Comparison of ENCODE assay signal across 1 cellular context in the genomic region with DNA sequence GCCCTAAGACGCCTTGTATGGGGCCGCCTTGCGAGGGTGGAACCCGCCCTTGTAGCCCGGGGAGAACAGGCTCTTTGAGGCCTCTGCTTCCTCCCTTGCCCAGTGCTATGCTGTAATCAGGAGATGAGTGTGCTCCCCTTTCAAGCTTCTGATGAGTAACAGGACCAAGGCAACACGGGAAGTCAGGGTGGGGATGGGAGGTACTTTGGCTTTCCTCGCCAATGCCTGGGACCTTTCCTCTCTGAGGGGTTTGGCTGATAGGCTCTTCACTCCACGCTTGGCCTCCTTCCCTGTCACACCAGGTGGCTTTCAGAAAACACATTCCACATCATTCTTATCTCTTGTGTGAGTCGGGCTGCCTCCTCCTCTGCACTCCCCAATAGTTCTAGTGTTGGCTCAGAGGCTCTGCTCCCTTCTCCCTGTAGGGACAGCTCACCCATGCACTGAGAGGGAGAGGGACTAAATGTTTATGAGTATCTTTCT.
TF ChIP-seq lines count a peak whose summit lies in the region.

No MANE protein-coding gene starts in this region.

TF ChIP-seq in K562, 482 proteins besides CTCF, POLR2A, EP300 and RAD21 (continued from another document and continues in another):
- no peak for TF ChIP-seq CHD2 (IDR thresholded peaks at IDR 0.05; ENCODE audit: low read depth, low read length)
- peak; percentile 59 for TF ChIP-seq CCNT2 (IDR thresholded peaks at IDR 0.05; ENCODE audit: borderline replicate concordance, extremely low read depth, insufficient read length, low read depth, low read length)
- TF ChIP-seq MTA1 (IDR thresholded peaks at IDR 0.05; ENCODE audit: borderline replicate concordance) = no peak
- TF ChIP-seq MYBL2 (IDR thresholded peaks at IDR 0.05; ENCODE audit: low read depth) = no peak; the same call in 1 of the 2 replicates
- no peak for TF ChIP-seq MYBL2 (CRISPR knock-in tag; IDR thresholded peaks at IDR 0.05; ENCODE audit: borderline replicate concordance)
- peak; percentile 87 for TF ChIP-seq ZNF263 (CRISPR knock-in tag; IDR thresholded peaks at IDR 0.05; ENCODE audit: borderline replicate concordance)
- no peak for TF ChIP-seq ZNF444 (CRISPR knock-in tag; IDR thresholded peaks at IDR 0.05)
- TF ChIP-seq MBD2 (IDR thresholded peaks at IDR 0.05; ENCODE audit: borderline replicate concordance, low read depth) = peak; percentile 35; the same call in 1 of the 2 replicates
- no peak; the same call in 1 of the 2 replicates for TF ChIP-seq XRCC5 (IDR thresholded peaks at IDR 0.05; ENCODE audit: low read depth, low read length)
- no peak for TF ChIP-seq DMBX1 (CRISPR knock-in tag; IDR thresholded peaks at IDR 0.05; ENCODE audit: borderline replicate concordance)
- peak; percentile 70 for TF ChIP-seq SOX6 (IDR thresholded peaks at IDR 0.05)
- TF ChIP-seq CREB1 (IDR thresholded peaks at IDR 0.05) = no peak
- TF ChIP-seq CREB1 (CRISPR knock-in tag; IDR thresholded peaks at IDR 0.05) = peak; percentile 35; the same call in 1 of the 2 replicates
- no peak for TF ChIP-seq ASH1L (IDR thresholded peaks at IDR 0.05; ENCODE audit: borderline replicate concordance, low read depth, partially characterized antibody)
- peak; percentile 76 for TF ChIP-seq CBFA2T3 (IDR thresholded peaks at IDR 0.05)
- no peak for TF ChIP-seq PHB2 (IDR thresholded peaks at IDR 0.05; ENCODE audit: low read depth)
- TF ChIP-seq, protein P1, sequence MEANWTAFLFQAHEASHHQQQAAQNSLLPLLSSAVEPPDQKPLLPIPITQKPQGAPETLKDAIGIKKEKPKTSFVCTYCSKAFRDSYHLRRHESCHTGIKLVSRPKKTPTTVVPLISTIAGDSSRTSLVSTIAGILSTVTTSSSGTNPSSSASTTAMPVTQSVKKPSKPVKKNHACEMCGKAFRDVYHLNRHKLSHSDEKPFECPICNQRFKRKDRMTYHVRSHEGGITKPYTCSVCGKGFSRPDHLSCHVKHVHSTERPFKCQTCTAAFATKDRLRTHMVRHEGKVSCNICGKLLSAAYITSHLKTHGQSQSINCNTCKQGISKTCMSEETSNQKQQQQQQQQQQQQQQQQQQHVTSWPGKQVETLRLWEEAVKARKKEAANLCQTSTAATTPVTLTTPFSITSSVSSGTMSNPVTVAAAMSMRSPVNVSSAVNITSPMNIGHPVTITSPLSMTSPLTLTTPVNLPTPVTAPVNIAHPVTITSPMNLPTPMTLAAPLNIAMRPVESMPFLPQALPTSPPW (CRISPR knock-in tag; IDR thresholded peaks at IDR 0.05) = no peak
- TF ChIP-seq ATF7 (IDR thresholded peaks at IDR 0.05) = peak; percentile 57
- peak; percentile 43; the same call in 1 of the 2 replicates for TF ChIP-seq CXXC5 (CRISPR knock-in tag; IDR thresholded peaks at IDR 0.05)
- TF ChIP-seq, protein P2, sequence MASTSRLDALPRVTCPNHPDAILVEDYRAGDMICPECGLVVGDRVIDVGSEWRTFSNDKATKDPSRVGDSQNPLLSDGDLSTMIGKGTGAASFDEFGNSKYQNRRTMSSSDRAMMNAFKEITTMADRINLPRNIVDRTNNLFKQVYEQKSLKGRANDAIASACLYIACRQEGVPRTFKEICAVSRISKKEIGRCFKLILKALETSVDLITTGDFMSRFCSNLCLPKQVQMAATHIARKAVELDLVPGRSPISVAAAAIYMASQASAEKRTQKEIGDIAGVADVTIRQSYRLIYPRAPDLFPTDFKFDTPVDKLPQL (IDR thresholded peaks at IDR 0.05; ENCODE audit: extremely low read depth, insufficient read length) = no peak
- TF ChIP-seq MCM2 (IDR thresholded peaks at IDR 0.05; ENCODE audit: low read depth) = no peak
- TF ChIP-seq, protein P3, sequence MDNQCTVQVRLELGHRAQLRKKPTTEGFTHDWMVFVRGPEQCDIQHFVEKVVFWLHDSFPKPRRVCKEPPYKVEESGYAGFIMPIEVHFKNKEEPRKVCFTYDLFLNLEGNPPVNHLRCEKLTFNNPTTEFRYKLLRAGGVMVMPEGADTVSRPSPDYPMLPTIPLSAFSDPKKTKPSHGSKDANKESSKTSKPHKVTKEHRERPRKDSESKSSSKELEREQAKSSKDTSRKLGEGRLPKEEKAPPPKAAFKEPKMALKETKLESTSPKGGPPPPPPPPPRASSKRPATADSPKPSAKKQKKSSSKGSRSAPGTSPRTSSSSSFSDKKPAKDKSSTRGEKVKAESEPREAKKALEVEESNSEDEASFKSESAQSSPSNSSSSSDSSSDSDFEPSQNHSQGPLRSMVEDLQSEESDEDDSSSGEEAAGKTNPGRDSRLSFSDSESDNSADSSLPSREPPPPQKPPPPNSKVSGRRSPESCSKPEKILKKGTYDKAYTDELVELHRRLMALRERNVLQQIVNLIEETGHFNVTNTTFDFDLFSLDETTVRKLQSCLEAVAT (IDR thresholded peaks at IDR 0.05) = 0 out of 4 replicates have a peak, but pooled peaks of 1 of the 2 experiments have one; percentile 24
- TF ChIP-seq RNF2 (IDR thresholded peaks at IDR 0.05) = peak; percentile 52; the same call in 1 of the 2 replicates
- peak; percentile 79 for TF ChIP-seq FOSL1 (tag; conservative IDR thresholded peaks at IDR 0.05)
- TF ChIP-seq GABPA (tag; conservative IDR thresholded peaks at IDR 0.05; ENCODE audit: low read depth) = peak; percentile 42
- peak; percentile 19; the same call in 1 of the 2 replicates for TF ChIP-seq GABPB1 (CRISPR knock-in tag; IDR thresholded peaks at IDR 0.05)
- TF ChIP-seq NFYB (IDR thresholded peaks at IDR 0.05; ENCODE audit: extremely low read depth, insufficient read length) = peak; percentile 59
- TF ChIP-seq, protein P4, sequence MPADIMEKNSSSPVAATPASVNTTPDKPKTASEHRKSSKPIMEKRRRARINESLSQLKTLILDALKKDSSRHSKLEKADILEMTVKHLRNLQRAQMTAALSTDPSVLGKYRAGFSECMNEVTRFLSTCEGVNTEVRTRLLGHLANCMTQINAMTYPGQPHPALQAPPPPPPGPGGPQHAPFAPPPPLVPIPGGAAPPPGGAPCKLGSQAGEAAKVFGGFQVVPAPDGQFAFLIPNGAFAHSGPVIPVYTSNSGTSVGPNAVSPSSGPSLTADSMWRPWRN (IDR thresholded peaks at IDR 0.05; ENCODE audit: low read depth) = no peak
- TF ChIP-seq, protein P5, sequence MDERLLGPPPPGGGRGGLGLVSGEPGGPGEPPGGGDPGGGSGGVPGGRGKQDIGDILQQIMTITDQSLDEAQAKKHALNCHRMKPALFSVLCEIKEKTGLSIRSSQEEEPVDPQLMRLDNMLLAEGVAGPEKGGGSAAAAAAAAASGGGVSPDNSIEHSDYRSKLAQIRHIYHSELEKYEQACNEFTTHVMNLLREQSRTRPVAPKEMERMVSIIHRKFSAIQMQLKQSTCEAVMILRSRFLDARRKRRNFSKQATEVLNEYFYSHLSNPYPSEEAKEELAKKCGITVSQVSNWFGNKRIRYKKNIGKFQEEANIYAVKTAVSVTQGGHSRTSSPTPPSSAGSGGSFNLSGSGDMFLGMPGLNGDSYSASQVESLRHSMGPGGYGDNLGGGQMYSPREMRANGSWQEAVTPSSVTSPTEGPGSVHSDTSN (CRISPR knock-in tag; IDR thresholded peaks at IDR 0.05; ENCODE audit: low read depth) = no peak
- TF ChIP-seq, protein P5 (tag; conservative IDR thresholded peaks at IDR 0.05; ENCODE audit: low read depth) = peak; percentile 50
- TF ChIP-seq CC2D1A (IDR thresholded peaks at IDR 0.05) = peak; percentile 48
- peak; percentile 44; the same call in 1 of the 2 replicates for TF ChIP-seq MYC (IDR thresholded peaks at IDR 0.05; ENCODE audit: low read depth, low read length)
- no peak for TF ChIP-seq MYC (CRISPR knock-in tag; IDR thresholded peaks at IDR 0.05; ENCODE audit: borderline replicate concordance, low read depth)
- no peak for TF ChIP-seq SMC3 (conservative IDR thresholded peaks at IDR 0.05; ENCODE audit: insufficient read depth, low read depth, low read length)
- peak; percentile 46 for TF ChIP-seq SUPT5H (IDR thresholded peaks at IDR 0.05)
- TF ChIP-seq ZNF354B (CRISPR knock-in tag; IDR thresholded peaks at IDR 0.05) = no peak
- TF ChIP-seq, protein P6, sequence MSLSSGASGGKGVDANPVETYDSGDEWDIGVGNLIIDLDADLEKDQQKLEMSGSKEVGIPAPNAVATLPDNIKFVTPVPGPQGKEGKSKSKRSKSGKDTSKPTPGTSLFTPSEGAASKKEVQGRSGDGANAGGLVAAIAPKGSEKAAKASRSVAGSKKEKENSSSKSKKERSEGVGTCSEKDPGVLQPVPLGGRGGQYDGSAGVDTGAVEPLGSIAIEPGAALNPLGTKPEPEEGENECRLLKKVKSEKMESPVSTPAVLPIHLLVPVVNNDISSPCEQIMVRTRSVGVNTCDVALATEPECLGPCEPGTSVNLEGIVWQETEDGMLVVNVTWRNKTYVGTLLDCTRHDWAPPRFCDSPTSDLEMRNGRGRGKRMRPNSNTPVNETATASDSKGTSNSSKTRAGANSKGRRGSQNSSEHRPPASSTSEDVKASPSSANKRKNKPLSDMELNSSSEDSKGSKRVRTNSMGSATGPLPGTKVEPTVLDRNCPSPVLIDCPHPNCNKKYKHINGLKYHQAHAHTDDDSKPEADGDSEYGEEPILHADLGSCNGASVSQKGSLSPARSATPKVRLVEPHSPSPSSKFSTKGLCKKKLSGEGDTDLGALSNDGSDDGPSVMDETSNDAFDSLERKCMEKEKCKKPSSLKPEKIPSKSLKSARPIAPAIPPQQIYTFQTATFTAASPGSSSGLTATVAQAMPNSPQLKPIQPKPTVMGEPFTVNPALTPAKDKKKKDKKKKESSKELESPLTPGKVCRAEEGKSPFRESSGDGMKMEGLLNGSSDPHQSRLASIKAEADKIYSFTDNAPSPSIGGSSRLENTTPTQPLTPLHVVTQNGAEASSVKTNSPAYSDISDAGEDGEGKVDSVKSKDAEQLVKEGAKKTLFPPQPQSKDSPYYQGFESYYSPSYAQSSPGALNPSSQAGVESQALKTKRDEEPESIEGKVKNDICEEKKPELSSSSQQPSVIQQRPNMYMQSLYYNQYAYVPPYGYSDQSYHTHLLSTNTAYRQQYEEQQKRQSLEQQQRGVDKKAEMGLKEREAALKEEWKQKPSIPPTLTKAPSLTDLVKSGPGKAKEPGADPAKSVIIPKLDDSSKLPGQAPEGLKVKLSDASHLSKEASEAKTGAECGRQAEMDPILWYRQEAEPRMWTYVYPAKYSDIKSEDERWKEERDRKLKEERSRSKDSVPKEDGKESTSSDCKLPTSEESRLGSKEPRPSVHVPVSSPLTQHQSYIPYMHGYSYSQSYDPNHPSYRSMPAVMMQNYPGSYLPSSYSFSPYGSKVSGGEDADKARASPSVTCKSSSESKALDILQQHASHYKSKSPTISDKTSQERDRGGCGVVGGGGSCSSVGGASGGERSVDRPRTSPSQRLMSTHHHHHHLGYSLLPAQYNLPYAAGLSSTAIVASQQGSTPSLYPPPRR (CRISPR knock-in tag; IDR thresholded peaks at IDR 0.05; ENCODE audit: borderline replicate concordance) = no peak
- peak; percentile 80 for TF ChIP-seq SMARCA4 (IDR thresholded peaks at IDR 0.05)
- TF ChIP-seq ZNF431 (CRISPR knock-in tag; IDR thresholded peaks at IDR 0.05) = no peak
- no peak for TF ChIP-seq TCF7 (IDR thresholded peaks at IDR 0.05; ENCODE audit: borderline replicate concordance)
- TF ChIP-seq RCOR1 (IDR thresholded peaks at IDR 0.05; ENCODE audit: borderline replicate concordance in 1 of 2, low read depth in 2 of 2, low read length in 2 of 2) = peak; percentile 17 to 70; a peak in 2 of 4 replicates
- 0 out of 2 replicates have a peak, but pooled peaks have one; percentile 19 for TF ChIP-seq NCOR1 (IDR thresholded peaks at IDR 0.05)
- TF ChIP-seq EGR1 (conservative IDR thresholded peaks at IDR 0.05) = no peak
- TF ChIP-seq NFE2 (IDR thresholded peaks at IDR 0.05; ENCODE audit: low read depth) = peak; percentile 45; the same call in 1 of the 2 replicates
- TF ChIP-seq, protein P7, sequence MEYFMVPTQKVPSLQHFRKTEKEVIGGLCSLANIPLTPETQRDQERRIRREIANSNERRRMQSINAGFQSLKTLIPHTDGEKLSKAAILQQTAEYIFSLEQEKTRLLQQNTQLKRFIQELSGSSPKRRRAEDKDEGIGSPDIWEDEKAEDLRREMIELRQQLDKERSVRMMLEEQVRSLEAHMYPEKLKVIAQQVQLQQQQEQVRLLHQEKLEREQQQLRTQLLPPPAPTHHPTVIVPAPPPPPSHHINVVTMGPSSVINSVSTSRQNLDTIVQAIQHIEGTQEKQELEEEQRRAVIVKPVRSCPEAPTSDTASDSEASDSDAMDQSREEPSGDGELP (CRISPR knock-in tag; IDR thresholded peaks at IDR 0.05; ENCODE audit: borderline replicate concordance) = peak; percentile 74; the same call in 1 of the 2 replicates
- TF ChIP-seq, protein P8, sequence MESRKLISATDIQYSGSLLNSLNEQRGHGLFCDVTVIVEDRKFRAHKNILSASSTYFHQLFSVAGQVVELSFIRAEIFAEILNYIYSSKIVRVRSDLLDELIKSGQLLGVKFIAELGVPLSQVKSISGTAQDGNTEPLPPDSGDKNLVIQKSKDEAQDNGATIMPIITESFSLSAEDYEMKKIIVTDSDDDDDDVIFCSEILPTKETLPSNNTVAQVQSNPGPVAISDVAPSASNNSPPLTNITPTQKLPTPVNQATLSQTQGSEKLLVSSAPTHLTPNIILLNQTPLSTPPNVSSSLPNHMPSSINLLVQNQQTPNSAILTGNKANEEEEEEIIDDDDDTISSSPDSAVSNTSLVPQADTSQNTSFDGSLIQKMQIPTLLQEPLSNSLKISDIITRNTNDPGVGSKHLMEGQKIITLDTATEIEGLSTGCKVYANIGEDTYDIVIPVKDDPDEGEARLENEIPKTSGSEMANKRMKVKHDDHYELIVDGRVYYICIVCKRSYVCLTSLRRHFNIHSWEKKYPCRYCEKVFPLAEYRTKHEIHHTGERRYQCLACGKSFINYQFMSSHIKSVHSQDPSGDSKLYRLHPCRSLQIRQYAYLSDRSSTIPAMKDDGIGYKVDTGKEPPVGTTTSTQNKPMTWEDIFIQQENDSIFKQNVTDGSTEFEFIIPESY (CRISPR knock-in tag; IDR thresholded peaks at IDR 0.05) = 0 out of 2 replicates have a peak, but pooled peaks have one; percentile 38
- TF ChIP-seq L3MBTL2 (IDR thresholded peaks at IDR 0.05) = peak; percentile 57
- TF ChIP-seq, protein P9, sequence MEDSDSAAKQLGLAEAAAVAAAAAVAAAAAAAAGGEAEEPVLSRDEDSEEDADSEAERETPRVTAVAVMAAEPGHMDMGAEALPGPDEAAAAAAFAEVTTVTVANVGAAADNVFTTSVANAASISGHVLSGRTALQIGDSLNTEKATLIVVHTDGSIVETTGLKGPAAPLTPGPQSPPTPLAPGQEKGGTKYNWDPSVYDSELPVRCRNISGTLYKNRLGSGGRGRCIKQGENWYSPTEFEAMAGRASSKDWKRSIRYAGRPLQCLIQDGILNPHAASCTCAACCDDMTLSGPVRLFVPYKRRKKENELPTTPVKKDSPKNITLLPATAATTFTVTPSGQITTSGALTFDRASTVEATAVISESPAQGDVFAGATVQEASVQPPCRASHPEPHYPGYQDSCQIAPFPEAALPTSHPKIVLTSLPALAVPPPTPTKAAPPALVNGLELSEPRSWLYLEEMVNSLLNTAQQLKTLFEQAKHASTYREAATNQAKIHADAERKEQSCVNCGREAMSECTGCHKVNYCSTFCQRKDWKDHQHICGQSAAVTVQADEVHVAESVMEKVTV (CRISPR knock-in tag; IDR thresholded peaks at IDR 0.05) = no peak
- peak; percentile 70 for TF ChIP-seq MEIS2 (IDR thresholded peaks at IDR 0.05; ENCODE audit: partially characterized antibody)
